In the genomic region with DNA sequence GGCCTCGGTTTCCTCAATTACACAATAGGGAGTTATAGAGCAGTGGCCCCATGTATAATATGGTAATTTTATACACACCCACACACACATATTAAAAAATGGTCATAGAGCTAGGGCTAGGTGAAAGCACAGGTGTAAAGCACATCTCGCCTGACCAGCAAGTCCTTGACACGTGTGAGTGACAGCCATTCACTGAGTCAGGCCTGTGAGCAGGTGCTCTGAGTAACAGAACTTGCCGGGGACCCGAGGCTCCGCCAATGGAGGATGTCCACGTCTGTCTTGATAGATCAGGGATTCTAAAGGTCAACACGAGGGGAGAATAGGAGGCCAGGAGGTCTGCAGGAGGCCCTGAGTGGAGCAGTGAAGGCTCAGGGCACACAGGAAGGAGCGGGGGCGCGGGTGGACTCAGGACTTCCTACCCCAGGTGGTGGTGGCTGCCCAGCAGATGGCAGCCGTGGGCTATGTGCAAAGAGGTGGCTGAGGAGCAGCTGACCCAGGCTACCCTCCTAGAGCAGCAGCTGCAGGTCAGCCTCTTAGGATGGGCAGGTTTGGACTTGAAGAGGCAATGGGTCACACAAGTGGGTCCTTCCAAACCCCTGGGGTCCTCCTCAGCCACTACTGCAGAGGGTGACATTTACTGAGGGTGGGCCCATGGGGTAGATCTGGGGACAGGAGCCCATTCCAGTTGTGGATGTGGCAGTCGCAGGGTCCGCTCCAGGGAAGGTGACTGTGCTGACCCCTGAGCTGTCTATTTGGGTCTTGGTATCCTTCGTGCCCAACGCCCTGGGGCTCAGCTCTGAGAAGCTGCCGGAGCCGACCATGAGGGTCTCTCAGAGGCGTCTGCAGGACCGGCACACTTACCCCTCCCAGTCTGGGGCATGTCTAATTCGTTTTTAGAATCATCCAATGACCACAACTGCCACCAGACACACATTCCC, we compare ENCODE assay signal across 8 cellular contexts. TPM values are rescaled to one million over a fixed set of nuclear protein-coding genes. Genes with fewer than 3 reads are reported as not detected.
DNase-seq lines count a peak whose midpoint lies in the region; ATAC-seq lines count a peak whose summit lies in the region.

No MANE protein-coding gene starts in this region.

- DNase-seq in COLO668 (lab: John Stamatoyannopoulos, UW; ENCODE audit: unreplicated experiment): peak; percentile 88
- DNase-seq in NCI-H82 treated with DMSO at 0.1 percent for 48 hours (lab: John Stamatoyannopoulos, UW; ENCODE audit: unreplicated experiment): peak; percentile 35
- DNase-seq in activated CD8-positive, alpha-beta T cell treated with anti-CD3 and anti-CD28 coated beads, Interleukin-2, amount 10 ng/mL, durations not matched to agents 7 days and 5 days: peak; percentile 83
- peak; percentile 80 for DNase-seq in ecto neural progenitor cell (ENCODE audit: low spot score)
- peak; percentile 59 to 65 for DNase-seq in memory B cell (ENCODE audit: low spot score in 2 of 2)
- DNase-seq in stimulated activated CD8-positive, alpha-beta memory T cell treated with anti-CD3 and anti-CD28 coated beads, Interleukin-15, amount 100 ng/mL, for 4 hours (ENCODE audit: low read depth in 2 of 2): peak; percentile 47 to 53

- no peaks in the 10 kb centered on the region for H3K27me3 Mint-ChIP-seq in activated CD8-positive, alpha-beta T cell treated with anti-CD3 and anti-CD28 coated beads, Interleukin-2, amount 10 ng/mL, durations not matched to agents 7 days and 5 days (ENCODE audit: low read depth)
- H3K27me3 Mint-ChIP-seq in memory B cell: no peaks in the 10 kb centered on the region

- CTCF ChIA-PET in activated CD8-positive, alpha-beta T cell treated with anti-CD3 and anti-CD28 coated beads, Interleukin-2, amount 10 ng/mL, durations not matched to agents 7 days and 5 days (lab: Charles Lee): interaction anchor here (0.6 to 4.0 kb wide), 31 partner anchors 11 to 645 kb away, joined by 3 to 54 read pairs (median 4); partner anchors contain the start of gene RAPGEF1

- H3K4me3 Mint-ChIP-seq in activated CD8-positive, alpha-beta T cell treated with anti-CD3 and anti-CD28 coated beads, Interleukin-2, amount 10 ng/mL, durations not matched to agents 7 days and 5 days: peak overlapping the region; percentile 23
- H3K4me3 Mint-ChIP-seq in memory B cell: no peak overlapping the region

- peak; percentile 48 for ATAC-seq in HG02884 (IDR thresholded peaks at IDR 0.05; ENCODE audit: unreplicated experiment)
- peak; percentile 86 for ATAC-seq in activated CD8-positive, alpha-beta T cell treated with anti-CD3 and anti-CD28 coated beads, Interleukin-2, amount 10 ng/mL, durations not matched to agents 7 days and 5 days
- ATAC-seq in memory B cell (ENCODE audit: low read depth): peak; percentile 88
- ATAC-seq in HG03196 (IDR thresholded peaks at IDR 0.05; ENCODE audit: unreplicated experiment): no peak

- H3K4me1 Mint-ChIP-seq in activated CD8-positive, alpha-beta T cell treated with anti-CD3 and anti-CD28 coated beads, Interleukin-2, amount 10 ng/mL, durations not matched to agents 7 days and 5 days (ENCODE audit: low read depth): peaks cover 45% of the 10 kb centered on the region
- H3K4me1 Mint-ChIP-seq in memory B cell: peaks cover 20% of the 10 kb centered on the region

- H3K9me3 Mint-ChIP-seq in activated CD8-positive, alpha-beta T cell treated with anti-CD3 and anti-CD28 coated beads, Interleukin-2, amount 10 ng/mL, durations not matched to agents 7 days and 5 days (ENCODE audit: insufficient read depth): no peaks in the 10 kb centered on the region
- no peaks in the 10 kb centered on the region for H3K9me3 Mint-ChIP-seq in memory B cell

- peaks cover 47% of the 10 kb centered on the region for H3K36me3 Mint-ChIP-seq in activated CD8-positive, alpha-beta T cell treated with anti-CD3 and anti-CD28 coated beads, Interleukin-2, amount 10 ng/mL, durations not matched to agents 7 days and 5 days (ENCODE audit: low read depth)
- H3K36me3 Mint-ChIP-seq in memory B cell: peaks cover 40% of the 10 kb centered on the region

- POLR2A ChIA-PET in activated CD8-positive, alpha-beta T cell treated with anti-CD3 and anti-CD28 coated beads, Interleukin-2, amount 10 ng/mL, durations not matched to agents 7 days and 5 days (lab: Charles Lee): interaction anchor here (0.6 to 1.5 kb wide), 5 partner anchors 24 to 154 kb away, joined by 3 read pairs; no protein-coding TSS in a partner anchor

- peak overlapping the region; percentile 86 for H3K27ac Mint-ChIP-seq in activated CD8-positive, alpha-beta T cell treated with anti-CD3 and anti-CD28 coated beads, Interleukin-2, amount 10 ng/mL, durations not matched to agents 7 days and 5 days
- H3K27ac Mint-ChIP-seq in memory B cell: peak overlapping the region; percentile 87

RNA-seq across cellular contexts. Expression of gene PRRT1B, which starts 45.9 kb away (rescaled TPM):
- total RNA-seq in activated CD8-positive, alpha-beta T cell treated with anti-CD3 and anti-CD28 coated beads, Interleukin-2, amount 10 ng/mL, durations not matched to agents 7 days and 5 days: not detected

Comparison
In these comparisons a context has a peak if more than half of its experiments do, and no peak if none do; other contexts are left out.
1. DNase-seq: peak in every context shown above with its lines; median percentile 88 in COLO668; 83 in activated CD8-positive, alpha-beta T cell treated with anti-CD3 and anti-CD28 coated beads, Interleukin-2, amount 10 ng/mL, durations not matched to agents 7 days and 5 days; 80 in ecto neural progenitor cell; 62 in memory B cell; 50 in stimulated activated CD8-positive, alpha-beta memory T cell treated with anti-CD3 and anti-CD28 coated beads, Interleukin-15, amount 100 ng/mL, for 4 hours; 35 in NCI-H82 treated with DMSO at 0.1 percent for 48 hours.